25 cellular contexts compared by ENCODE assay signal in genomic region chr20:695165-695866, GRCh38. TPM values are rescaled to one million over a fixed set of nuclear protein-coding genes. Genes with fewer than 3 reads are reported as not detected.
"Had no signal": no experiment of that assay in that cellular context is flagged by ENCODE, and none has a peak within 500 bp of the region (broad histone marks: within the 10 kb centered on the region; RNA-seq: fewer than 3 reads in every experiment).

No MANE protein-coding gene starts in this region.

- H3K9me3 ChIP-seq: ascending aorta, esophagus muscularis mucosa, heart right ventricle, thoracic aorta, upper lobe of left lung had no signal

- H3K36me3 ChIP-seq: ascending aorta, esophagus muscularis mucosa, heart right ventricle, thoracic aorta, upper lobe of left lung, WERI-Rb-1 had no signal

- FAIRE-seq: endothelial cell of umbilical vein, small intestine had no signal

- H2AFZ ChIP-seq: parathyroid adenoma had no signal

- H3K79me2 ChIP-seq: parathyroid adenoma had no signal

- H3K9me3 Mint-ChIP-seq: activated T-cell treated with anti-CD3 and anti-CD28 coated beads, Interleukin-2, amount 50 U/mL, for 72 hours; dendritic cell treated with granulocyte-macrophage colony-stimulating factor and Interleukin-4, amounts not matched to agents 40 ng/mL and 50 ng/mL, for 4 days; natural killer cell; stimulated activated effector memory CD8-positive, alpha-beta T cell treated with anti-CD3 and anti-CD28 coated beads, Interleukin-12 subunit alpha, Interleukin-12 subunit beta, amount 100 ng/mL, for 72 hours had no signal

- H3K27ac ChIP-seq: ascending aorta, esophagus muscularis mucosa, heart right ventricle, parathyroid adenoma, thoracic aorta, upper lobe of left lung, WERI-Rb-1 had no signal

- H3K27ac Mint-ChIP-seq: activated T-cell treated with anti-CD3 and anti-CD28 coated beads, Interleukin-2, amount 50 U/mL, for 72 hours; dendritic cell treated with granulocyte-macrophage colony-stimulating factor and Interleukin-4, amounts not matched to agents 40 ng/mL and 50 ng/mL, for 4 days; natural killer cell; stimulated activated effector memory CD8-positive, alpha-beta T cell treated with anti-CD3 and anti-CD28 coated beads, Interleukin-12 subunit alpha, Interleukin-12 subunit beta, amount 100 ng/mL, for 72 hours; T-helper 17 cell had no signal

- H3K4me1 ChIP-seq: ascending aorta, parathyroid adenoma, upper lobe of left lung had no signal

- H3K9ac ChIP-seq: parathyroid adenoma had no signal

- H3K36me3 Mint-ChIP-seq: natural killer cell; stimulated activated effector memory CD8-positive, alpha-beta T cell treated with anti-CD3 and anti-CD28 coated beads, Interleukin-12 subunit alpha, Interleukin-12 subunit beta, amount 100 ng/mL, for 72 hours had no signal

- DNase-seq: activated CD4-positive, alpha-beta T cell treated with anti-CD3 and anti-CD28 coated beads for 1 hour; activated effector memory CD4-positive, alpha-beta T cell treated with anti-CD3 and anti-CD28 coated beads, Interleukin-2, amount 50 U/mL, for 16 hours; activated naive CD4-positive, alpha-beta T cell treated with anti-CD3 and anti-CD28 coated beads, Interleukin-2, amount 50 U/mL, for 16 hours; activated T-cell treated with anti-CD3 and anti-CD28 coated beads, Interleukin-2, amount 50 U/mL, for 72 hours; effector CD8-positive, alpha-beta T cell; heart right ventricle; mesenchymal stem cell; natural killer cell; retina; small intestine; stimulated activated CD4-positive, alpha-beta T cell treated with anti-CD3 and anti-CD28 coated beads, Interleukin-4, amount 100 ng/mL, for 24 hours; T-helper 17 cell; upper lobe of left lung; WERI-Rb-1 had no signal

- H3K4me1 Mint-ChIP-seq: natural killer cell; stimulated activated effector memory CD8-positive, alpha-beta T cell treated with anti-CD3 and anti-CD28 coated beads, Interleukin-12 subunit alpha, Interleukin-12 subunit beta, amount 100 ng/mL, for 72 hours; T-helper 17 cell had no signal

- H3K4me3 Mint-ChIP-seq: activated T-cell treated with anti-CD3 and anti-CD28 coated beads, Interleukin-2, amount 50 U/mL, for 72 hours; dendritic cell treated with granulocyte-macrophage colony-stimulating factor and Interleukin-4, amounts not matched to agents 40 ng/mL and 50 ng/mL, for 4 days; natural killer cell; stimulated activated effector memory CD8-positive, alpha-beta T cell treated with anti-CD3 and anti-CD28 coated beads, Interleukin-12 subunit alpha, Interleukin-12 subunit beta, amount 100 ng/mL, for 72 hours; T-helper 17 cell had no signal

- H3K4me3 ChIP-seq: ascending aorta, esophagus muscularis mucosa, heart right ventricle, thoracic aorta, upper lobe of left lung had no signal

- H3K27me3 ChIP-seq: ascending aorta, upper lobe of left lung had no signal

RNA-seq across cellular contexts. Expression of gene SCRT2, which starts 19.7 kb away (rescaled TPM):
- total RNA-seq: activated CD8-positive, alpha-beta memory T cell treated with anti-CD3 and anti-CD28 coated beads for 36 hours; activated T-cell treated with anti-CD3 and anti-CD28 coated beads, Interleukin-2, amount 50 U/mL, for 72 hours; ascending aorta; chondrocyte; endothelial cell of umbilical vein; esophagus muscularis mucosa; heart right ventricle; kidney epithelial cell; lower leg skin; natural killer cell; T-helper 17 cell; thoracic aorta; upper lobe of left lung had no signal
- polyA plus RNA-seq: endothelial cell of umbilical vein, heart right ventricle, small intestine had no signal
